Comparison of ENCODE assay signal across 25 cellular contexts in genomic region chr3:153097213-153097612, GRCh38.
"Had no signal": no experiment of that assay in that cellular context is flagged by ENCODE, and none has a peak within 500 bp of the region (broad histone marks: within the 10 kb centered on the region; RNA-seq: fewer than 3 reads in every experiment).

No MANE protein-coding gene starts in this region.

- DNase-seq: activated CD4-positive, alpha-beta T cell treated with anti-CD3 and anti-CD28 coated beads for 48 hours; activated CD4-positive, alpha-beta T cell treated with anti-CD3 and anti-CD28 coated beads, Interleukin-2, amount 50 U/mL, for 48 hours; activated CD4-positive, CD25-positive, alpha-beta regulatory T cell treated with anti-CD3 and anti-CD28 coated beads, Interleukin-2, amount 50 U/mL, for 72 hours; activated CD8-positive, alpha-beta memory T cell treated with anti-CD3 and anti-CD28 coated beads, Interleukin-2, amount 10 ng/mL, durations not matched to agents 7 days and 5 days; activated effector memory CD4-positive, alpha-beta T cell treated with Interleukin-2 at 50 U/mL for 16 hours; activated naive CD4-positive, alpha-beta T cell; activated naive CD8-positive, alpha-beta T cell treated with anti-CD3 and anti-CD28 coated beads, Interleukin-2, amount 50 U/mL, for 24 hours; activated T-cell treated with anti-CD3 and anti-CD28 coated beads, Interleukin-2, amount 50 U/mL, for 24 hours; amniotic stem cell; body of pancreas; central memory CD4-positive, alpha-beta T cell; MG63; MV-4-11; NCI-H1105; NCI-H1436; NCI-H1694 treated with DMSO at 0.1 percent for 48 hours; NCI-H2029 treated with DMSO at 0.1 percent for 48 hours; NCI-H510A treated with DMSO at 0.1 percent for 48 hours; SHP77 treated with DMSO at 0.1 percent for 48 hours had no signal

- H3K27ac ChIP-seq: ascending aorta, body of pancreas, KMS-11 had no signal

- H3K4me3 Mint-ChIP-seq: activated CD8-positive, alpha-beta memory T cell treated with anti-CD3 and anti-CD28 coated beads, Interleukin-2, amount 10 ng/mL, durations not matched to agents 7 days and 5 days; activated naive CD4-positive, alpha-beta T cell treated with anti-CD3 and anti-CD28 coated beads, Interleukin-2, amount 50 U/mL, for 24 hours; activated naive CD8-positive, alpha-beta T cell treated with anti-CD3 and anti-CD28 coated beads, Interleukin-2, amount 50 U/mL, for 24 hours; activated T-cell treated with anti-CD3 and anti-CD28 coated beads, Interleukin-2, amount 50 U/mL, for 24 hours; activated T-helper 1 cell treated with anti-CD3 and anti-CD28 coated beads, Interleukin-12 subunit alpha, Interleukin-12 subunit beta, Interleukin-2, Interleukin-4 antibody, amounts not matched to agents 30 ng/mL and 10 ng/mL and 1 ng/mL, durations not matched to agents 14 hours and 24 hours and 36 hours; T-helper 1 cell treated with Interleukin-12 subunit alpha and Interleukin-12 subunit beta and Interleukin-4 antibody, amounts not matched to agents 30 μg/mL and 1 μg/mL, for 36 hours had no signal

- H3K9me3 ChIP-seq: ascending aorta, body of pancreas, MG63 had no signal

- H3K27me3 ChIP-seq: ascending aorta, body of pancreas, MG63 had no signal

- H3K9me3 Mint-ChIP-seq: activated naive CD4-positive, alpha-beta T cell treated with anti-CD3 and anti-CD28 coated beads, Interleukin-2, amount 50 U/mL, for 24 hours; activated naive CD8-positive, alpha-beta T cell treated with anti-CD3 and anti-CD28 coated beads, Interleukin-2, amount 50 U/mL, for 24 hours; activated T-cell treated with anti-CD3 and anti-CD28 coated beads, Interleukin-2, amount 50 U/mL, for 24 hours; activated T-helper 1 cell treated with anti-CD3 and anti-CD28 coated beads, Interleukin-12 subunit alpha, Interleukin-12 subunit beta, Interleukin-2, Interleukin-4 antibody, amounts not matched to agents 30 ng/mL and 10 ng/mL and 1 ng/mL, durations not matched to agents 14 hours and 24 hours and 36 hours; T-helper 1 cell treated with Interleukin-12 subunit alpha and Interleukin-12 subunit beta and Interleukin-4 antibody, amounts not matched to agents 30 μg/mL and 1 μg/mL, for 36 hours had no signal

- H3K27ac Mint-ChIP-seq: activated CD8-positive, alpha-beta memory T cell treated with anti-CD3 and anti-CD28 coated beads, Interleukin-2, amount 10 ng/mL, durations not matched to agents 7 days and 5 days; activated naive CD4-positive, alpha-beta T cell treated with anti-CD3 and anti-CD28 coated beads, Interleukin-2, amount 50 U/mL, for 24 hours; activated naive CD8-positive, alpha-beta T cell treated with anti-CD3 and anti-CD28 coated beads, Interleukin-2, amount 50 U/mL, for 24 hours; activated T-cell treated with anti-CD3 and anti-CD28 coated beads, Interleukin-2, amount 50 U/mL, for 24 hours; activated T-helper 1 cell treated with anti-CD3 and anti-CD28 coated beads, Interleukin-12 subunit alpha, Interleukin-12 subunit beta, Interleukin-2, Interleukin-4 antibody, amounts not matched to agents 30 ng/mL and 10 ng/mL and 1 ng/mL, durations not matched to agents 14 hours and 24 hours and 36 hours; T-helper 1 cell treated with Interleukin-12 subunit alpha and Interleukin-12 subunit beta and Interleukin-4 antibody, amounts not matched to agents 30 μg/mL and 1 μg/mL, for 36 hours had no signal

- H3K36me3 Mint-ChIP-seq: activated CD8-positive, alpha-beta memory T cell treated with anti-CD3 and anti-CD28 coated beads, Interleukin-2, amount 10 ng/mL, durations not matched to agents 7 days and 5 days; activated naive CD4-positive, alpha-beta T cell treated with anti-CD3 and anti-CD28 coated beads, Interleukin-2, amount 50 U/mL, for 24 hours had no signal

- H3K4me1 ChIP-seq: ascending aorta, body of pancreas had no signal

- H3K36me3 ChIP-seq: ascending aorta, MG63 had no signal

- H3K4me2 ChIP-seq: KMS-11 had no signal

- H3K27me3 Mint-ChIP-seq: activated CD8-positive, alpha-beta memory T cell treated with anti-CD3 and anti-CD28 coated beads, Interleukin-2, amount 10 ng/mL, durations not matched to agents 7 days and 5 days; activated naive CD4-positive, alpha-beta T cell treated with anti-CD3 and anti-CD28 coated beads, Interleukin-2, amount 50 U/mL, for 24 hours; activated naive CD8-positive, alpha-beta T cell treated with anti-CD3 and anti-CD28 coated beads, Interleukin-2, amount 50 U/mL, for 24 hours; activated T-cell treated with anti-CD3 and anti-CD28 coated beads, Interleukin-2, amount 50 U/mL, for 24 hours had no signal

- ATAC-seq: activated CD8-positive, alpha-beta memory T cell treated with anti-CD3 and anti-CD28 coated beads, Interleukin-2, amount 10 ng/mL, durations not matched to agents 7 days and 5 days; activated naive CD8-positive, alpha-beta T cell treated with anti-CD3 and anti-CD28 coated beads, Interleukin-2, amount 50 U/mL, for 24 hours; body of pancreas had no signal

- H3K4me1 Mint-ChIP-seq: activated CD8-positive, alpha-beta memory T cell treated with anti-CD3 and anti-CD28 coated beads, Interleukin-2, amount 10 ng/mL, durations not matched to agents 7 days and 5 days had no signal

- H3K4me3 ChIP-seq: ascending aorta, body of pancreas, MG63 had no signal

- FAIRE-seq: bronchial epithelial cell had no signal
